1 cellular context compared by ENCODE assay signal in genomic region chr1:198267056-198267455, GRCh38.
TF ChIP-seq lines count a peak whose summit lies in the region.

No MANE protein-coding gene starts in this region.

TF ChIP-seq in SK-N-SH, 30 proteins besides CTCF, POLR2A, EP300 and RAD21 (continued from another document):
- TF ChIP-seq, protein P1, sequence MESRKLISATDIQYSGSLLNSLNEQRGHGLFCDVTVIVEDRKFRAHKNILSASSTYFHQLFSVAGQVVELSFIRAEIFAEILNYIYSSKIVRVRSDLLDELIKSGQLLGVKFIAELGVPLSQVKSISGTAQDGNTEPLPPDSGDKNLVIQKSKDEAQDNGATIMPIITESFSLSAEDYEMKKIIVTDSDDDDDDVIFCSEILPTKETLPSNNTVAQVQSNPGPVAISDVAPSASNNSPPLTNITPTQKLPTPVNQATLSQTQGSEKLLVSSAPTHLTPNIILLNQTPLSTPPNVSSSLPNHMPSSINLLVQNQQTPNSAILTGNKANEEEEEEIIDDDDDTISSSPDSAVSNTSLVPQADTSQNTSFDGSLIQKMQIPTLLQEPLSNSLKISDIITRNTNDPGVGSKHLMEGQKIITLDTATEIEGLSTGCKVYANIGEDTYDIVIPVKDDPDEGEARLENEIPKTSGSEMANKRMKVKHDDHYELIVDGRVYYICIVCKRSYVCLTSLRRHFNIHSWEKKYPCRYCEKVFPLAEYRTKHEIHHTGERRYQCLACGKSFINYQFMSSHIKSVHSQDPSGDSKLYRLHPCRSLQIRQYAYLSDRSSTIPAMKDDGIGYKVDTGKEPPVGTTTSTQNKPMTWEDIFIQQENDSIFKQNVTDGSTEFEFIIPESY (IDR thresholded peaks at IDR 0.05; ENCODE audit: borderline replicate concordance, low read depth), result no peak
- TF ChIP-seq FOXM1 (IDR thresholded peaks at IDR 0.05; ENCODE audit: low read depth) (no peak), RFX5 (IDR thresholded peaks at IDR 0.05; ENCODE audit: low read length) (no peak), TAF1 (IDR thresholded peaks at IDR 0.05; ENCODE audit: borderline replicate concordance, low read depth, low read length) (no peak)
